8 cellular contexts compared by ENCODE assay signal in genomic region chr6:24933868-24934401, GRCh38. TPM values are rescaled to one million over a fixed set of nuclear protein-coding genes. Genes with fewer than 3 reads are reported as not detected.
DNase-seq lines count a peak whose midpoint lies in the region; ATAC-seq and TF ChIP-seq lines count a peak whose summit lies in the region.

No MANE protein-coding gene starts in this region.

- DNase-seq in D341Med (ENCODE audit: low spot score), result peak; percentile 52
- no peak for DNase-seq in HL-60 (ENCODE audit: low read depth in 1 of 2, low spot score in 1 of 2)
- DNase-seq in activated CD4-positive, alpha-beta T cell treated with anti-CD3 and anti-CD28 coated beads, Interleukin-2, amount 10 ng/mL, durations not matched to agents 7 days and 5 days, result peak; percentile 68
- DNase-seq in islet precursor cell, result peak; percentile 69
- no peak for DNase-seq in mesenteric fat pad (ENCODE audit: low spot score)
- no peak for DNase-seq in occipital lobe (lab: John Stamatoyannopoulos, UW)
- DNase-seq in anterior cingulate cortex (lab: John Stamatoyannopoulos, UW), result no peak

- H3K4me3 Mint-ChIP-seq in activated CD4-positive, alpha-beta T cell treated with anti-CD3 and anti-CD28 coated beads, Interleukin-2, amount 10 ng/mL, durations not matched to agents 7 days and 5 days, result peak overlapping the region; percentile 92

- peaks cover 58% of the 10 kb centered on the region for H3K4me1 Mint-ChIP-seq in activated CD4-positive, alpha-beta T cell treated with anti-CD3 and anti-CD28 coated beads, Interleukin-2, amount 10 ng/mL, durations not matched to agents 7 days and 5 days

- CTCF ChIA-PET in activated CD4-positive, alpha-beta T cell treated with anti-CD3 and anti-CD28 coated beads, Interleukin-2, amount 10 ng/mL, durations not matched to agents 7 days and 5 days (lab: Charles Lee), result interaction anchor here (0.6 to 5.5 kb wide), 39 partner anchors 8 to 213 kb away, joined by 3 to 36 read pairs (median 4); no protein-coding TSS in a partner anchor

- H3K27ac ChIP-seq in HL-60 (replicated peaks), result no peak overlapping the region

- no peak overlapping the region for H3K4me3 ChIP-seq in HL-60 (replicated peaks; ENCODE audit: insufficient read depth, low read length)

- H3K9me3 Mint-ChIP-seq in activated CD4-positive, alpha-beta T cell treated with anti-CD3 and anti-CD28 coated beads, Interleukin-2, amount 10 ng/mL, durations not matched to agents 7 days and 5 days, result peaks cover 2% of the 10 kb centered on the region

- ATAC-seq in HG03521 (IDR thresholded peaks at IDR 0.05; ENCODE audit: unreplicated experiment), result no peak

- peaks cover 96% of the 10 kb centered on the region for H3K36me3 Mint-ChIP-seq in activated CD4-positive, alpha-beta T cell treated with anti-CD3 and anti-CD28 coated beads, Interleukin-2, amount 10 ng/mL, durations not matched to agents 7 days and 5 days (ENCODE audit: low read depth)

- peak overlapping the region; percentile 99 for H3K27ac Mint-ChIP-seq in activated CD4-positive, alpha-beta T cell treated with anti-CD3 and anti-CD28 coated beads, Interleukin-2, amount 10 ng/mL, durations not matched to agents 7 days and 5 days

- POLR2A ChIA-PET in activated CD4-positive, alpha-beta T cell treated with anti-CD3 and anti-CD28 coated beads, Interleukin-2, amount 10 ng/mL, durations not matched to agents 7 days and 5 days (lab: Charles Lee), result interaction anchor here (0.7 to 2.0 kb wide), 6 partner anchors 8 to 104 kb away, joined by 3 to 7 read pairs (median 4); no protein-coding TSS in a partner anchor

- H3K27me3 ChIP-seq in HL-60 (ENCODE audit: insufficient read depth, poor library complexity, severe bottlenecking), result peaks cover 6% of the 10 kb centered on the region

- peak; percentile 26 for TF ChIP-seq CTCF in HL-60 (IDR thresholded peaks at IDR 0.05; ENCODE audit: insufficient read depth, low read length)

- no peaks in the 10 kb centered on the region for H3K27me3 Mint-ChIP-seq in activated CD4-positive, alpha-beta T cell treated with anti-CD3 and anti-CD28 coated beads, Interleukin-2, amount 10 ng/mL, durations not matched to agents 7 days and 5 days

RNA-seq across cellular contexts. Expression of gene RIPOR2, which starts 1.8 kb away (rescaled TPM):
- 100 to 1,000 TPM; 287 to 303 TPM for total RNA-seq in activated CD4-positive, alpha-beta T cell treated with anti-CD3 and anti-CD28 coated beads, Interleukin-2, amount 10 ng/mL, durations not matched to agents 7 days and 5 days
- total RNA-seq in mesenteric fat pad (28.2 TPM), occipital lobe (17.8 TPM)

Comparison
In these comparisons a context has a peak if more than half of its experiments do, and no peak if none do; other contexts are left out.
1. DNase-seq: peak in D341Med (single experiment), activated CD4-positive, alpha-beta T cell treated with anti-CD3 and anti-CD28 coated beads, Interleukin-2, amount 10 ng/mL, durations not matched to agents 7 days and 5 days (single experiment) and islet precursor cell (single experiment); none in HL-60 (0 of 2), mesenteric fat pad (single experiment), occipital lobe (single experiment) and anterior cingulate cortex (0 of 58).